In the genomic region with DNA sequence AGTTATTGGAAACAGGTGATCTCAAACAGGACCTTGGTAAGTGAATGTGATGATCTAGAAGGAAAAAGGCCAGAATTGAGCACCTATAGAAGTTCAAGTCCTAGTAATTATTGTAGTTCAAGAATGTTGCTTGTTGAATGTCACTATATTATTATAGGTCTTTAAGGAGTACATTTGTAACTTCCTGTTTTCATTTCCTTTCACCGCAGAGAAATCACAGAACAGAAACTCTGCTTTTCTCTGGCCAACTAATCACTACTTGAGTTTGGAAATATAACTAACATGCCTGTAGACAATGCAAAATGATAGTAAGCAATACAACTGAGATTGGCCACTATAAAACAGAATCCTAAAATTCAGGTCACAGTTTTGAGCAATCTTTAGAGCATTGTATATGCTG, we compare ENCODE assay signal across 11 cellular contexts.
A peak's percentile ranks its signal among the peaks of the same experiment; 100 is the strongest.
DNase-seq lines count a peak whose midpoint lies in the region; ATAC-seq, FAIRE-seq and TF ChIP-seq lines count a peak whose summit lies in the region.
"Had no signal": no experiment of that assay in that cellular context is flagged by ENCODE, and none has a peak within 500 bp of the region (broad histone marks: within the 10 kb centered on the region; RNA-seq: fewer than 3 reads in every experiment).

No MANE protein-coding gene starts in this region.

- H3K9me3 Mint-ChIP-seq in activated T-cell treated with anti-CD3 and anti-CD28 coated beads, Interleukin-2, amount 50 U/mL, for 72 hours, result peaks cover 0 to 2% of the 10 kb centered on the region in 2 donors
- H3K9me3 Mint-ChIP-seq: stimulated activated naive CD8-positive, alpha-beta T cell treated with anti-CD3 and anti-CD28 coated beads, Interleukin-15, Interleukin-2, amounts not matched to agents 100 ng/mL and 50 ng/mL, for 24 hours had no signal

- no peaks in the 10 kb centered on the region for H3K4me1 ChIP-seq in pancreas

- intact Hi-C loops in pancreas (cut with DNase I), result no loop called here

- H3K36me3 ChIP-seq in pancreas, result no peaks in the 10 kb centered on the region

- FAIRE-seq in GM12891 (lab: Jason Lieb, UNC) (no peak), pancreas (lab: Jason Lieb, UNC) (no peak)

- no peaks in the 10 kb centered on the region for H3K9me3 ChIP-seq in pancreas

- H3K27me3 Mint-ChIP-seq in activated T-cell treated with anti-CD3 and anti-CD28 coated beads, Interleukin-2, amount 50 U/mL, for 72 hours (ENCODE audit: low read depth), result no peaks in the 10 kb centered on the region

- DNase-seq in GM12891 (ENCODE audit: insufficient read length, low spot score), result no peak
- peak; percentile 42 to 86 for DNase-seq in NOMO-1 (lab: John Stamatoyannopoulos, UW; ENCODE audit: unreplicated experiment in 2 of 2)
- no peak for DNase-seq in pancreas
- no peak for DNase-seq in activated T-cell treated with anti-CD3 and anti-CD28 coated beads, Interleukin-2, amount 50 U/mL, for 72 hours
- DNase-seq in omental fat pad (ENCODE audit: low spot score), result no peak
- DNase-seq in NCI-H446 (lab: John Stamatoyannopoulos, UW), result no peak
- DNase-seq: amniotic stem cell had no signal

- H3K27ac Mint-ChIP-seq in activated T-cell treated with anti-CD3 and anti-CD28 coated beads, Interleukin-2, amount 50 U/mL, for 72 hours, result no peak overlapping the region
- H3K27ac Mint-ChIP-seq: stimulated activated naive CD8-positive, alpha-beta T cell treated with anti-CD3 and anti-CD28 coated beads, Interleukin-15, Interleukin-2, amounts not matched to agents 100 ng/mL and 50 ng/mL, for 24 hours had no signal

- no peak for TF ChIP-seq CTCF in pancreas (IDR thresholded peaks at IDR 0.05)
- no peak for TF ChIP-seq CTCF in omental fat pad (IDR thresholded peaks at IDR 0.05)

- 79 to 80% methylated on average over 1 of the region's 1 CpG for WGBS in pancreas, 2 donors

- ATAC-seq in GM19467 (IDR thresholded peaks at IDR 0.05; ENCODE audit: unreplicated experiment), result peak; percentile 88
- ATAC-seq in HG03045 (IDR thresholded peaks at IDR 0.05; ENCODE audit: unreplicated experiment), result peak; percentile 55
- no peak for ATAC-seq in pancreas
- ATAC-seq in activated T-cell treated with anti-CD3 and anti-CD28 coated beads, Interleukin-2, amount 50 U/mL, for 72 hours (replicated peaks in 1 of 2), result no peak
- no peak for ATAC-seq in omental fat pad (ENCODE audit: low FRiP score)

- no peak overlapping the region for H3K4me3 Mint-ChIP-seq in activated T-cell treated with anti-CD3 and anti-CD28 coated beads, Interleukin-2, amount 50 U/mL, for 72 hours
- H3K4me3 Mint-ChIP-seq: stimulated activated naive CD8-positive, alpha-beta T cell treated with anti-CD3 and anti-CD28 coated beads, Interleukin-15, Interleukin-2, amounts not matched to agents 100 ng/mL and 50 ng/mL, for 24 hours had no signal

- H3K4me1 Mint-ChIP-seq in activated T-cell treated with anti-CD3 and anti-CD28 coated beads, Interleukin-2, amount 50 U/mL, for 72 hours (ENCODE audit: low read depth), result no peaks in the 10 kb centered on the region

- H3K27ac ChIP-seq in pancreas, result no peak overlapping the region
- H3K27ac ChIP-seq: RWPE1 had no signal

- H3K36me3 Mint-ChIP-seq in activated T-cell treated with anti-CD3 and anti-CD28 coated beads, Interleukin-2, amount 50 U/mL, for 72 hours (ENCODE audit: insufficient read depth in 2 of 2), result no peaks in the 10 kb centered on the region

- TF ChIP-seq POLR2A in GM12891 (IDR thresholded peaks at IDR 0.05; ENCODE audit: low read depth, low read length), result no peak

- H3K27me3 ChIP-seq in pancreas, result no peaks in the 10 kb centered on the region

- no peak overlapping the region for H3K4me3 ChIP-seq in pancreas

TF ChIP-seq in GM12891, 5 proteins besides CTCF, POLR2A, EP300 and RAD21:
- TF ChIP-seq TAF1 (IDR thresholded peaks at IDR 0.05; ENCODE audit: low read depth, low read length) (no peak), SPI1 (IDR thresholded peaks at IDR 0.05; ENCODE audit: low read depth, low read length) (peak; percentile 28; the same call in 1 of the 2 replicates), PAX5 (IDR thresholded peaks at IDR 0.05; ENCODE audit: insufficient read depth, low read length, severe bottlenecking) (no peak)

Comparison
In these comparisons a context has a peak if more than half of its experiments do, and no peak if none do; other contexts are left out.
1. DNase-seq: peak in NOMO-1 (2 of 2); none in GM12891 (single experiment), pancreas (0 of 6), activated T-cell treated with anti-CD3 and anti-CD28 coated beads, Interleukin-2, amount 50 U/mL, for 72 hours (0 of 2), omental fat pad (single experiment) and NCI-H446 (0 of 2).
2. ATAC-seq: peak in GM19467 (single experiment) and HG03045 (single experiment); none in pancreas (0 of 4), activated T-cell treated with anti-CD3 and anti-CD28 coated beads, Interleukin-2, amount 50 U/mL, for 72 hours (0 of 2) and omental fat pad (single experiment).